14 cellular contexts compared by ENCODE assay signal in the genomic region with DNA sequence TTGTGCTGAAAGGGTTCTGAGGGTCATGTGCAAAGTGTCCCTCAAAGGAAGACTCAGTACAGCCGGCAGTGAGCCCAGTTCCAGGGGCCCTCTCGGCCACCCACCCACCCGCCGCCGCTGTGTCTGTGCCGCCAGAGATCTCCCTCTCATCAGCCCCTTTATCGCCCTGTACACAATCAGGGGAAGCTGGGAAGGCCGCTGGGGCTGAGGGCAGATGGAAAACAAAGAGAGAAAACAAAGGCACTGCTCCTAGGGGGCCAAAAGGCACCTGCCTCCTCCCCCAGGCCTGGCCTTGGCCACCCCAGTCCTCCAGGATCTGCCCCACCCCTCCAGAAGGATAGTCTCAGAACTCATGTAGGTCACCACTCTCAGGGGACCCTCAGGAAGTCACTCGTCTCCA.
A peak's percentile ranks its signal among the peaks of the same experiment; 100 is the strongest.
DNase-seq lines count a peak whose midpoint lies in the region; ATAC-seq and TF ChIP-seq lines count a peak whose summit lies in the region.
"Had no signal": no experiment of that assay in that cellular context is flagged by ENCODE, and none has a peak within 500 bp of the region (broad histone marks: within the 10 kb centered on the region; RNA-seq: fewer than 3 reads in every experiment).

No MANE protein-coding gene starts in this region.

- H3K4me1 ChIP-seq in adrenal gland (replicated peaks in 1 of 2) (peaks cover 45 to 84% of the 10 kb centered on the region in 2 donors), lower lobe of right lung (peaks cover 80% of the 10 kb centered on the region), thyroid gland (peaks cover 36 to 55% of the 10 kb centered on the region in 2 donors)

- H3K4me1 Mint-ChIP-seq in activated naive CD4-positive, alpha-beta T cell treated with anti-CD3 and anti-CD28 coated beads, Interleukin-2, amount 10 ng/mL, durations not matched to agents 7 days and 5 days, result peaks cover 55% of the 10 kb centered on the region

- intact Hi-C loops in adrenal gland (cut with DNase I) (no loop called here), lower lobe of right lung (cut with DNase I) (no loop called here), thyroid gland (cut with DNase I) (loop anchor here (10.0 kb wide), 1 partner anchor 61 kb away; no protein-coding TSS in a partner anchor)

- H3K27ac ChIP-seq in adrenal gland (peak overlapping the region in 4 of 5 donors; percentile 15 to 83 (median 58)), lower lobe of right lung (peak overlapping the region; percentile 78), thyroid gland (peak overlapping the region in 2 of 3 donors; percentile 66 to 79)
- H3K27ac ChIP-seq: SJSA1 had no signal

- 55 to 68% (median 60%) methylated on average over 8 to 9 of the region's 9 CpGs for WGBS in adrenal gland, 4 donors
- 74 to 79% methylated on average over 9 of the region's 9 CpGs for WGBS in thyroid gland, 2 donors

- TF ChIP-seq POLR2A in adrenal gland (IDR thresholded peaks at IDR 0.05), result no peak
- TF ChIP-seq POLR2A in thyroid gland (IDR thresholded peaks at IDR 0.05), result no peak

- H3K9me3 ChIP-seq in adrenal gland (replicated peaks in 1 of 3) (no peaks in the 10 kb centered on the region), lower lobe of right lung (no peaks in the 10 kb centered on the region), thyroid gland (no peaks in the 10 kb centered on the region)
- H3K9me3 ChIP-seq: SJSA1, tibial artery had no signal

- H3K9me3 Mint-ChIP-seq in activated naive CD4-positive, alpha-beta T cell treated with anti-CD3 and anti-CD28 coated beads, Interleukin-2, amount 10 ng/mL, durations not matched to agents 7 days and 5 days, result no peaks in the 10 kb centered on the region
- H3K9me3 Mint-ChIP-seq: memory B cell had no signal

- peaks cover 7% of the 10 kb centered on the region for H3K36me3 Mint-ChIP-seq in activated naive CD4-positive, alpha-beta T cell treated with anti-CD3 and anti-CD28 coated beads, Interleukin-2, amount 10 ng/mL, durations not matched to agents 7 days and 5 days
- H3K36me3 Mint-ChIP-seq: memory B cell had no signal

- H3K4me3 ChIP-seq in adrenal gland (no peak overlapping the region), lower lobe of right lung (no peak overlapping the region), thyroid gland (replicated peaks in 1 of 3) (no peak overlapping the region)
- H3K4me3 ChIP-seq: SJSA1, tibial artery had no signal

- no peak for DNase-seq in activated naive CD4-positive, alpha-beta T cell treated with anti-CD3 and anti-CD28 coated beads, Interleukin-2, amount 10 ng/mL, durations not matched to agents 7 days and 5 days
- DNase-seq in activated naive CD4-positive, alpha-beta T cell treated with anti-CD3 and anti-CD28 coated beads, Interleukin-2, amount 50 U/mL, for 16 hours, result no peak
- DNase-seq in adrenal gland (no peak), lower lobe of right lung (no peak), thyroid gland (no peak), MV-4-11 (lab: John Stamatoyannopoulos, UW) (no peak)
- DNase-seq: cortex of kidney, NCI-H1048, NCI-H526, tibial artery had no signal

- no peak for TF ChIP-seq CTCF in adrenal gland (IDR thresholded peaks at IDR 0.05)
- no peak for TF ChIP-seq CTCF in lower lobe of right lung (IDR thresholded peaks at IDR 0.05)
- no peak for TF ChIP-seq CTCF in thyroid gland (IDR thresholded peaks at IDR 0.05)

- peaks cover 8% of the 10 kb centered on the region for H3K27me3 Mint-ChIP-seq in activated naive CD4-positive, alpha-beta T cell treated with anti-CD3 and anti-CD28 coated beads, Interleukin-2, amount 10 ng/mL, durations not matched to agents 7 days and 5 days

- H3K27ac Mint-ChIP-seq in activated naive CD4-positive, alpha-beta T cell treated with anti-CD3 and anti-CD28 coated beads, Interleukin-2, amount 10 ng/mL, durations not matched to agents 7 days and 5 days, result peak overlapping the region; percentile 87
- H3K27ac Mint-ChIP-seq: memory B cell had no signal

- no peak overlapping the region for H3K4me3 Mint-ChIP-seq in activated naive CD4-positive, alpha-beta T cell treated with anti-CD3 and anti-CD28 coated beads, Interleukin-2, amount 10 ng/mL, durations not matched to agents 7 days and 5 days
- H3K4me3 Mint-ChIP-seq: memory B cell had no signal

- CTCF ChIA-PET in activated naive CD4-positive, alpha-beta T cell treated with anti-CD3 and anti-CD28 coated beads, Interleukin-2, amount 10 ng/mL, durations not matched to agents 7 days and 5 days (lab: Charles Lee), result no interaction called here

- peaks cover 0 to 6% of the 10 kb centered on the region in 2 donors for H3K36me3 ChIP-seq in adrenal gland (replicated peaks in 1 of 2)
- peaks cover 24% of the 10 kb centered on the region for H3K36me3 ChIP-seq in lower lobe of right lung
- peaks cover 8 to 15% of the 10 kb centered on the region in 2 donors for H3K36me3 ChIP-seq in thyroid gland

- no peaks in the 10 kb centered on the region for H3K27me3 ChIP-seq in adrenal gland
- no peaks in the 10 kb centered on the region for H3K27me3 ChIP-seq in lower lobe of right lung (ENCODE audit: low read depth)
- no peaks in the 10 kb centered on the region for H3K27me3 ChIP-seq in thyroid gland
- H3K27me3 ChIP-seq: SJSA1, tibial artery had no signal

- ATAC-seq in lower lobe of right lung, result no peak
- ATAC-seq in HG03135 (IDR thresholded peaks at IDR 0.05; ENCODE audit: unreplicated experiment), result no peak
- ATAC-seq in GM18511 (IDR thresholded peaks at IDR 0.05; ENCODE audit: unreplicated experiment), result no peak
